In genomic region chr5:180100621-180101450, GRCh38 we compare ENCODE assay signal across 14 cellular contexts. TPM values are rescaled to one million over a fixed set of nuclear protein-coding genes. Genes with fewer than 3 reads are reported as not detected.
DNase-seq lines count a peak whose midpoint lies in the region; ATAC-seq and TF ChIP-seq lines count a peak whose summit lies in the region.
"Had no signal": no experiment of that assay in that cellular context is flagged by ENCODE, and none has a peak within 500 bp of the region (broad histone marks: within the 10 kb centered on the region; RNA-seq: fewer than 3 reads in every experiment).

No MANE protein-coding gene starts in this region.

- H3K27ac ChIP-seq in heart left ventricle (no peak overlapping the region), coronary artery (no peak overlapping the region)

- DNase-seq in left ventricle myocardium superior (peak; percentile 22), heart left ventricle (no peak), coronary artery (ENCODE audit: low spot score) (peak; percentile 67), mesenteric fat pad (ENCODE audit: low spot score) (peak; percentile 81), NCI-H1105 (lab: John Stamatoyannopoulos, UW) (no peak), GM19238 (ENCODE audit: insufficient read length, low spot score) (no peak), OCI-M1 (lab: John Stamatoyannopoulos, UW) (no peak)
- DNase-seq: C1 segment of cervical spinal cord; CD4-positive, alpha-beta memory T cell; DMS153; DMS79 treated with DMSO at 0.1 percent for 48 hours; EL; HCEC 1CT; HFFc6 had no signal

- TF ChIP-seq POLR2A in heart left ventricle (IDR thresholded peaks at IDR 0.05): no peak

- H3K36me3 ChIP-seq in heart left ventricle: no peaks in the 10 kb centered on the region

- intact Hi-C loops in left ventricle myocardium superior (cut with micrococcal nuclease) (no loop called here), heart left ventricle (cut with DNase I) (no loop called here)

- ATAC-seq in left ventricle myocardium superior (no peak), heart left ventricle (no peak)

- H3K9me3 ChIP-seq in heart left ventricle: peaks cover 0 to 2% (median 0%) of the 10 kb centered on the region in 12 donors

- H3K4me1 ChIP-seq in heart left ventricle: no peaks in the 10 kb centered on the region

- H3K27me3 ChIP-seq in heart left ventricle: peaks cover 0 to 14% (median 0%) of the 10 kb centered on the region in 9 donors

- H3K4me3 ChIP-seq in heart left ventricle (no peak overlapping the region), coronary artery (no peak overlapping the region)

- 70 to 77% (median 75%) methylated on average over 20 to 29 of the region's 29 CpGs for WGBS in heart left ventricle, 4 donors

- no peak for TF ChIP-seq CTCF in heart left ventricle (IDR thresholded peaks at IDR 0.05)
- TF ChIP-seq CTCF in coronary artery (IDR thresholded peaks at IDR 0.05): no peak

RNA-seq across cellular contexts. Expression of gene RNF130, which starts 29.3 kb away (rescaled TPM):
- total RNA-seq in left ventricle myocardium superior: 46.8 TPM
- total RNA-seq in heart left ventricle: 10 to 100 TPM; 34.4 to 76.2 (median 40.5) TPM
- 10 to 100 TPM; 26.3 to 32.3 TPM for polyA plus RNA-seq in heart left ventricle
- 135 TPM for total RNA-seq in mesenteric fat pad

Comparison
In these comparisons a context has a peak if more than half of its experiments do, and no peak if none do; other contexts are left out.
1. DNase-seq: peak in left ventricle myocardium superior (single experiment), coronary artery (single experiment) and mesenteric fat pad (single experiment); none in heart left ventricle (0 of 5), NCI-H1105 (single experiment), GM19238 (single experiment) and OCI-M1 (single experiment).